Comparison of ENCODE assay signal across 35 cellular contexts in the genomic region with DNA sequence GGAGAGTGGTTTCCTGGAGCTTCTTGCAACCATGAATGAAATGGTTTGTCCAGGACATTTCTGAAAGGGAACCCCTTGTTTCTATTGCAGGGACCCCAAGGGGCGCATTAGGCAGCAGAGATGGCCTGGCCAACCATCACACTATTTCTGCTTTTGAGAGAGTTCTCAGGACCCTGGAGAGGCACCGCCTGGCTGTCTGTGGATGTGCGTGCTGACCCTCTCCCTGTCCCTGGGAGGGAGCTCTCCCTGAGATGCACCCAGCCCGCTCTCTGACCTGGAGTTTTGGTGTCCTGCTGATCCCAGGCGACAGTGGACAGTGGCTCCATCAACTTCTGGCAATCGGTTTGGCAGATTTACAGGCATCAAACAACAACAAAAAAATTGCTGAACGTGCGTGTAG. TPM values are rescaled to one million over a fixed set of nuclear protein-coding genes. Genes with fewer than 3 reads are reported as not detected.
"Had no signal": no experiment of that assay in that cellular context is flagged by ENCODE, and none has a peak within 500 bp of the region (broad histone marks: within the 10 kb centered on the region; RNA-seq: fewer than 3 reads in every experiment).

No MANE protein-coding gene starts in this region.

- H2AFZ ChIP-seq: hepatocyte had no signal

- ATAC-seq: heart right ventricle; left colon; left lung; lower lobe of right lung; natural killer cell; psoas muscle; right lobe of liver; stimulated activated memory B cell treated with anti-CD40 and anti-IgM and Interleukin-4, amounts not matched to agents 10 μg/mL and 1 μg/mL and 100 μg/mL, for 72 hours; stimulated activated naive CD8-positive, alpha-beta T cell treated with anti-CD3 and anti-CD28 coated beads, Interleukin-15, amount 100 ng/mL, for 72 hours; upper lobe of right lung had no signal

- H3K36me3 ChIP-seq: heart right ventricle, left lung, lower lobe of right lung, neutrophil, ovary, right atrium auricular region, right lobe of liver, thyroid gland, transverse colon, upper lobe of right lung had no signal

- H3K4me1 Mint-ChIP-seq: mesothelial cell of epicardium; naive B cell; natural killer cell; stimulated activated memory B cell treated with anti-CD40 and anti-IgM and Interleukin-4, amounts not matched to agents 10 μg/mL and 1 μg/mL and 100 μg/mL, for 72 hours; stimulated activated naive CD8-positive, alpha-beta T cell treated with anti-CD3 and anti-CD28 coated beads, Interleukin-15, amount 100 ng/mL, for 72 hours had no signal

- H3K27ac ChIP-seq: heart right ventricle, hepatocyte, left lung, lower lobe of right lung, neutrophil, ovary, psoas muscle, right atrium auricular region, right lobe of liver, testis, thyroid gland, transverse colon, upper lobe of right lung had no signal

- H3K4me2 ChIP-seq: hepatocyte, smooth muscle cell had no signal

- H3K4me1 ChIP-seq: heart right ventricle, left lung, lower lobe of right lung, psoas muscle, right atrium auricular region, right lobe of liver, testis, thyroid gland, transverse colon, upper lobe of right lung had no signal

- H3K27me3 ChIP-seq: neutrophil, ovary, right atrium auricular region, right lobe of liver, testis, thyroid gland, upper lobe of right lung had no signal

- H3K9me3 ChIP-seq: heart right ventricle, left lung, lower lobe of right lung, neutrophil, ovary, psoas muscle, right atrium auricular region, right lobe of liver, testis, thyroid gland, transverse colon, upper lobe of right lung had no signal

- H3K36me3 Mint-ChIP-seq: mesothelial cell of epicardium; naive B cell; natural killer cell; stimulated activated memory B cell treated with anti-CD40 and anti-IgM and Interleukin-4, amounts not matched to agents 10 μg/mL and 1 μg/mL and 100 μg/mL, for 72 hours had no signal

- DNase-seq: glutamatergic neuron; heart right ventricle; left colon; lower lobe of right lung; mammary epithelial cell; mesenchymal stem cell; naive B cell; natural killer cell; ovary; psoas muscle; stimulated activated CD4-positive, alpha-beta T cell treated with anti-CD3 and anti-CD28 coated beads, Interleukin-1b, Interleukin-23, amount 100 ng/mL, for 48 hours; stimulated activated CD4-positive, alpha-beta T cell treated with anti-CD3 and anti-CD28 coated beads, Interleukin-2, amount 100 ng/mL, for 48 hours; stimulated activated CD4-positive, alpha-beta T cell treated with anti-CD3 and anti-CD28 coated beads, Interleukin-4, amount 100 ng/mL, for 4 hours; stimulated activated CD8-positive, alpha-beta memory T cell treated with anti-CD3 and anti-CD28 coated beads, Interleukin-4, amount 100 ng/mL, for 48 hours; stimulated activated naive CD4-positive, alpha-beta T cell treated with Interleukin-2 at 50 U/mL for 16 hours; stimulated activated naive CD8-positive, alpha-beta T cell treated with anti-CD3 and anti-CD28 coated beads, Interleukin-15, amount 100 ng/mL, for 72 hours; substantia nigra; testis; thyroid gland; transverse colon; upper lobe of right lung had no signal

- H3K4me3 Mint-ChIP-seq: mesothelial cell of epicardium; naive B cell; natural killer cell; stimulated activated memory B cell treated with anti-CD40 and anti-IgM and Interleukin-4, amounts not matched to agents 10 μg/mL and 1 μg/mL and 100 μg/mL, for 72 hours; stimulated activated naive CD8-positive, alpha-beta T cell treated with anti-CD3 and anti-CD28 coated beads, Interleukin-15, amount 100 ng/mL, for 72 hours had no signal

- H3K4me3 ChIP-seq: heart right ventricle, hepatocyte, left lung, lower lobe of right lung, ovary, psoas muscle, right atrium auricular region, right lobe of liver, smooth muscle cell, testis, thyroid gland, transverse colon, upper lobe of right lung had no signal

- H3K27ac Mint-ChIP-seq: mesothelial cell of epicardium; natural killer cell; stimulated activated memory B cell treated with anti-CD40 and anti-IgM and Interleukin-4, amounts not matched to agents 10 μg/mL and 1 μg/mL and 100 μg/mL, for 72 hours had no signal

- H3K79me2 ChIP-seq: hepatocyte had no signal

- H3K9me3 Mint-ChIP-seq: mesothelial cell of epicardium; natural killer cell; stimulated activated memory B cell treated with anti-CD40 and anti-IgM and Interleukin-4, amounts not matched to agents 10 μg/mL and 1 μg/mL and 100 μg/mL, for 72 hours; stimulated activated naive CD8-positive, alpha-beta T cell treated with anti-CD3 and anti-CD28 coated beads, Interleukin-15, amount 100 ng/mL, for 72 hours had no signal

RNA-seq across cellular contexts. Expression of a gene that starts 45.0 kb away (rescaled TPM):
- total RNA-seq: heart right ventricle, left lung, lower lobe of right lung, mammary epithelial cell, mononuclear cell, natural killer cell, omental fat pad, psoas muscle, renal cortical epithelial cell, right atrium auricular region, skeletal muscle tissue, smooth muscle cell, thyroid gland, transverse colon, upper lobe of right lung had no signal
- polyA plus RNA-seq: heart right ventricle, keratinocyte, mammary epithelial cell, neural cell, psoas muscle, smooth muscle cell had no signal
